17 cellular contexts compared by ENCODE assay signal in genomic region chr2:105779394-105779793, GRCh38. TPM values are rescaled to one million over a fixed set of nuclear protein-coding genes. Genes with fewer than 3 reads are reported as not detected.
A peak's percentile ranks its signal among the peaks of the same experiment; 100 is the strongest.
DNase-seq lines count a peak whose midpoint lies in the region; ATAC-seq, FAIRE-seq and TF ChIP-seq lines count a peak whose summit lies in the region.
"Had no signal": no experiment of that assay in that cellular context is flagged by ENCODE, and none has a peak within 500 bp of the region (broad histone marks: within the 10 kb centered on the region; RNA-seq: fewer than 3 reads in every experiment).

No MANE protein-coding gene starts in this region.

- H3K4me3 Mint-ChIP-seq in activated CD4-positive, alpha-beta T cell treated with anti-CD3 and anti-CD28 coated beads, Interleukin-2, amount 10 ng/mL, durations not matched to agents 7 days and 5 days, result no peak overlapping the region
- peak overlapping the region; percentile 31 for H3K4me3 Mint-ChIP-seq in astrocyte (ENCODE audit: unreplicated experiment)
- H3K4me3 Mint-ChIP-seq in stimulated activated effector memory CD8-positive, alpha-beta T cell treated with anti-CD3 and anti-CD28 coated beads, Interleukin-12 subunit alpha, Interleukin-12 subunit beta, amount 100 ng/mL, for 72 hours, result no peak overlapping the region
- no peak overlapping the region for H3K4me3 Mint-ChIP-seq in T-helper 2 cell treated with Interferon-gamma antibody and Interleukin-4, amounts not matched to agents 5 μg/mL and 100 μg/mL, for 36 hours
- H3K4me3 Mint-ChIP-seq: dendritic cell treated with granulocyte-macrophage colony-stimulating factor and Interleukin-4, amounts not matched to agents 40 ng/mL and 50 ng/mL, for 4 days had no signal

- CTCF ChIA-PET in activated CD4-positive, alpha-beta T cell treated with anti-CD3 and anti-CD28 coated beads, Interleukin-2, amount 10 ng/mL, durations not matched to agents 7 days and 5 days (lab: Charles Lee), result interaction anchor here (0.6 to 1.8 kb wide), 8 partner anchors 21 to 316 kb away, joined by 3 to 6 read pairs (median 3); no protein-coding TSS in a partner anchor

- no peak overlapping the region for H3K4me3 ChIP-seq in astrocyte (ENCODE audit: insufficient read depth, low read depth, low read length)
- H3K4me3 ChIP-seq: hepatocyte had no signal

- no peak for ATAC-seq in stimulated activated effector memory CD8-positive, alpha-beta T cell treated with anti-CD3 and anti-CD28 coated beads, Interleukin-12 subunit alpha, Interleukin-12 subunit beta, amount 100 ng/mL, for 72 hours
- no peak for ATAC-seq in GM19351 (IDR thresholded peaks at IDR 0.05; ENCODE audit: unreplicated experiment)
- ATAC-seq: left cardiac atrium had no signal

- peaks cover 54% of the 10 kb centered on the region for H3K36me3 Mint-ChIP-seq in activated CD4-positive, alpha-beta T cell treated with anti-CD3 and anti-CD28 coated beads, Interleukin-2, amount 10 ng/mL, durations not matched to agents 7 days and 5 days (ENCODE audit: low read depth)
- peaks cover 10% of the 10 kb centered on the region for H3K36me3 Mint-ChIP-seq in astrocyte (ENCODE audit: low read depth, unreplicated experiment)
- peaks cover 57% of the 10 kb centered on the region for H3K36me3 Mint-ChIP-seq in stimulated activated effector memory CD8-positive, alpha-beta T cell treated with anti-CD3 and anti-CD28 coated beads, Interleukin-12 subunit alpha, Interleukin-12 subunit beta, amount 100 ng/mL, for 72 hours
- peaks cover 26% of the 10 kb centered on the region for H3K36me3 Mint-ChIP-seq in T-helper 2 cell treated with Interferon-gamma antibody and Interleukin-4, amounts not matched to agents 5 μg/mL and 100 μg/mL, for 36 hours (ENCODE audit: low read depth)

- TF ChIP-seq CTCF in astrocyte (IDR thresholded peaks at IDR 0.05; ENCODE audit: insufficient read depth, low read depth, low read length), result no peak

- POLR2A ChIA-PET in activated CD4-positive, alpha-beta T cell treated with anti-CD3 and anti-CD28 coated beads, Interleukin-2, amount 10 ng/mL, durations not matched to agents 7 days and 5 days (lab: Charles Lee), result no interaction called here

- H3K4me2 ChIP-seq in astrocyte (ENCODE audit: low read length), result no peak overlapping the region
- H3K4me2 ChIP-seq: hepatocyte had no signal

- H3K4me1 Mint-ChIP-seq in activated CD4-positive, alpha-beta T cell treated with anti-CD3 and anti-CD28 coated beads, Interleukin-2, amount 10 ng/mL, durations not matched to agents 7 days and 5 days, result peaks cover 94% of the 10 kb centered on the region
- peaks cover 20% of the 10 kb centered on the region for H3K4me1 Mint-ChIP-seq in astrocyte (ENCODE audit: low read depth, unreplicated experiment)
- H3K4me1 Mint-ChIP-seq in stimulated activated effector memory CD8-positive, alpha-beta T cell treated with anti-CD3 and anti-CD28 coated beads, Interleukin-12 subunit alpha, Interleukin-12 subunit beta, amount 100 ng/mL, for 72 hours, result peaks cover 85% of the 10 kb centered on the region
- H3K4me1 Mint-ChIP-seq in T-helper 2 cell treated with Interferon-gamma antibody and Interleukin-4, amounts not matched to agents 5 μg/mL and 100 μg/mL, for 36 hours (ENCODE audit: low read depth), result peaks cover 77% of the 10 kb centered on the region

- peaks cover 94% of the 10 kb centered on the region for H3K79me2 ChIP-seq in astrocyte (ENCODE audit: insufficient read depth, low read length)

- no peaks in the 10 kb centered on the region for H3K9me3 Mint-ChIP-seq in activated CD4-positive, alpha-beta T cell treated with anti-CD3 and anti-CD28 coated beads, Interleukin-2, amount 10 ng/mL, durations not matched to agents 7 days and 5 days
- no peaks in the 10 kb centered on the region for H3K9me3 Mint-ChIP-seq in astrocyte (ENCODE audit: unreplicated experiment)
- no peaks in the 10 kb centered on the region for H3K9me3 Mint-ChIP-seq in stimulated activated effector memory CD8-positive, alpha-beta T cell treated with anti-CD3 and anti-CD28 coated beads, Interleukin-12 subunit alpha, Interleukin-12 subunit beta, amount 100 ng/mL, for 72 hours
- H3K9me3 Mint-ChIP-seq in T-helper 2 cell treated with Interferon-gamma antibody and Interleukin-4, amounts not matched to agents 5 μg/mL and 100 μg/mL, for 36 hours, result no peaks in the 10 kb centered on the region
- H3K9me3 Mint-ChIP-seq: dendritic cell treated with granulocyte-macrophage colony-stimulating factor and Interleukin-4, amounts not matched to agents 40 ng/mL and 50 ng/mL, for 4 days had no signal

- H3K4me1 ChIP-seq in astrocyte (ENCODE audit: insufficient read depth, low read length), result no peaks in the 10 kb centered on the region

- H3K27ac Mint-ChIP-seq in activated CD4-positive, alpha-beta T cell treated with anti-CD3 and anti-CD28 coated beads, Interleukin-2, amount 10 ng/mL, durations not matched to agents 7 days and 5 days, result peak overlapping the region; percentile 62
- H3K27ac Mint-ChIP-seq in astrocyte (ENCODE audit: unreplicated experiment), result no peak overlapping the region
- peak overlapping the region; percentile 60 for H3K27ac Mint-ChIP-seq in stimulated activated effector memory CD8-positive, alpha-beta T cell treated with anti-CD3 and anti-CD28 coated beads, Interleukin-12 subunit alpha, Interleukin-12 subunit beta, amount 100 ng/mL, for 72 hours
- H3K27ac Mint-ChIP-seq in T-helper 2 cell treated with Interferon-gamma antibody and Interleukin-4, amounts not matched to agents 5 μg/mL and 100 μg/mL, for 36 hours, result no peak overlapping the region
- H3K27ac Mint-ChIP-seq: dendritic cell treated with granulocyte-macrophage colony-stimulating factor and Interleukin-4, amounts not matched to agents 40 ng/mL and 50 ng/mL, for 4 days had no signal

- no peak overlapping the region for H2AFZ ChIP-seq in astrocyte (ENCODE audit: low read depth, low read length)
- H2AFZ ChIP-seq: hepatocyte had no signal

- H3K9me3 ChIP-seq in astrocyte (ENCODE audit: insufficient read depth, low read depth, low read length), result no peaks in the 10 kb centered on the region

- no peak for DNase-seq in activated CD4-positive, alpha-beta T cell treated with anti-CD3 and anti-CD28 coated beads, Interleukin-2, amount 10 ng/mL, durations not matched to agents 7 days and 5 days
- no peak for DNase-seq in activated CD4-positive, alpha-beta T cell treated with anti-CD3 and anti-CD28 coated beads for 48 hours
- DNase-seq in astrocyte (ENCODE audit: low read depth) (no peak), substantia nigra (lab: John Stamatoyannopoulos, UW) (no peak)
- no peak for DNase-seq in stimulated activated effector memory CD8-positive, alpha-beta T cell treated with anti-CD3 and anti-CD28 coated beads, Interleukin-12 subunit alpha, Interleukin-12 subunit beta, amount 100 ng/mL, for 72 hours (ENCODE audit: low spot score in 2 of 2)
- DNase-seq in T-helper 2 cell treated with Interferon-gamma antibody and Interleukin-4, amounts not matched to agents 5 μg/mL and 100 μg/mL, for 36 hours (ENCODE audit: low spot score), result no peak
- DNase-seq: ACHN, left cardiac atrium, NCI-H2029 treated with DMSO at 0.1 percent for 48 hours, SHP77 treated with DMSO at 0.1 percent for 48 hours had no signal

- H4K20me1 ChIP-seq in astrocyte (ENCODE audit: insufficient read depth, low read length), result peaks cover 87% of the 10 kb centered on the region

- no peak overlapping the region for H3K9ac ChIP-seq in astrocyte (ENCODE audit: low read length)

- H3K27ac ChIP-seq in astrocyte (ENCODE audit: low read depth, low read length) (no peak overlapping the region), substantia nigra (ENCODE audit: low read depth, low read length, poor library complexity, severe bottlenecking) (no peak overlapping the region)
- H3K27ac ChIP-seq: hepatocyte had no signal

- no peaks in the 10 kb centered on the region for H3K27me3 Mint-ChIP-seq in activated CD4-positive, alpha-beta T cell treated with anti-CD3 and anti-CD28 coated beads, Interleukin-2, amount 10 ng/mL, durations not matched to agents 7 days and 5 days
- H3K27me3 Mint-ChIP-seq in astrocyte (ENCODE audit: low read depth, unreplicated experiment), result no peaks in the 10 kb centered on the region
- no peaks in the 10 kb centered on the region for H3K27me3 Mint-ChIP-seq in T-helper 2 cell treated with Interferon-gamma antibody and Interleukin-4, amounts not matched to agents 5 μg/mL and 100 μg/mL, for 36 hours (ENCODE audit: low read depth)
- H3K27me3 Mint-ChIP-seq: dendritic cell treated with granulocyte-macrophage colony-stimulating factor and Interleukin-4, amounts not matched to agents 40 ng/mL and 50 ng/mL, for 4 days had no signal

- no peak for FAIRE-seq in astrocyte (lab: Jason Lieb, UNC)
- FAIRE-seq: D721Med, GM19239, urothelium cell line had no signal

- no peaks in the 10 kb centered on the region for H3K27me3 ChIP-seq in astrocyte (ENCODE audit: insufficient read depth, low read length)
- H3K27me3 ChIP-seq: hepatocyte had no signal

- H3K36me3 ChIP-seq in astrocyte (ENCODE audit: insufficient read depth, low read length), result no peaks in the 10 kb centered on the region

- TF ChIP-seq RAD21 in Ishikawa (IDR thresholded peaks at IDR 0.05; ENCODE audit: low read depth), result no peak; the same call in 1 of the 2 replicates

- no peak for TF ChIP-seq EP300 in Ishikawa (IDR thresholded peaks at IDR 0.05; ENCODE audit: borderline replicate concordance)

TF ChIP-seq in Ishikawa, 13 proteins besides CTCF, POLR2A, EP300 and RAD21 (continues in another document):
- no peak for TF ChIP-seq FOXM1 (IDR thresholded peaks at IDR 0.05; ENCODE audit: borderline replicate concordance, low read depth)
- TF ChIP-seq YY1 (IDR thresholded peaks at IDR 0.05; ENCODE audit: low read depth), result 0 out of 2 replicates have a peak, but pooled peaks have one; percentile 15
- TF ChIP-seq USF1 (IDR thresholded peaks at IDR 0.05), result no peak
- no peak for TF ChIP-seq MAX (IDR thresholded peaks at IDR 0.05)
- TF ChIP-seq TCF12 (IDR thresholded peaks at IDR 0.05; ENCODE audit: low read depth), result no peak
- peak; percentile 42 for TF ChIP-seq EGR1 (IDR thresholded peaks at IDR 0.05)

RNA-seq across cellular contexts. Expression of gene NCK2, which starts 34.7 kb away (rescaled TPM):
- 10 to 100 TPM; 73.3 to 84.1 TPM for total RNA-seq in activated CD4-positive, alpha-beta T cell treated with anti-CD3 and anti-CD28 coated beads, Interleukin-2, amount 10 ng/mL, durations not matched to agents 7 days and 5 days
- total RNA-seq in astrocyte, result 61.6 and 62.9 TPM in 2 replicates

Comparison
In these comparisons a context has a peak if more than half of its experiments do, and no peak if none do; other contexts are left out.
1. H3K27ac Mint-ChIP-seq: peak in activated CD4-positive, alpha-beta T cell treated with anti-CD3 and anti-CD28 coated beads, Interleukin-2, amount 10 ng/mL, durations not matched to agents 7 days and 5 days (single experiment) and stimulated activated effector memory CD8-positive, alpha-beta T cell treated with anti-CD3 and anti-CD28 coated beads, Interleukin-12 subunit alpha, Interleukin-12 subunit beta, amount 100 ng/mL, for 72 hours (single experiment); none in astrocyte (single experiment) and T-helper 2 cell treated with Interferon-gamma antibody and Interleukin-4, amounts not matched to agents 5 μg/mL and 100 μg/mL, for 36 hours (single experiment).